16 cellular contexts compared by ENCODE assay signal in genomic region chr5:111948517-111948916, GRCh38.
DNase-seq lines count a peak whose midpoint lies in the region; ATAC-seq and TF ChIP-seq lines count a peak whose summit lies in the region.
"Had no signal": no experiment of that assay in that cellular context is flagged by ENCODE, and none has a peak within 500 bp of the region (broad histone marks: within the 10 kb centered on the region; RNA-seq: fewer than 3 reads in every experiment).

No MANE protein-coding gene starts in this region.

- H3K27ac Mint-ChIP-seq in effector memory CD8-positive, alpha-beta T cell: no peak overlapping the region
- H3K27ac Mint-ChIP-seq: B cell had no signal

- H3K27ac ChIP-seq in PC-3 (ENCODE audit: low read length): peak overlapping the region; percentile 36

- H3K27me3 ChIP-seq in PC-3 (ENCODE audit: low read length): no peaks in the 10 kb centered on the region

- H2AFZ ChIP-seq in PC-3 (ENCODE audit: low read length): no peak overlapping the region

- ATAC-seq in PC-3 (0 out of 2 replicates have a peak, but pooled peaks have one; percentile 40), HG02840 (IDR thresholded peaks at IDR 0.05; ENCODE audit: low FRiP score, unreplicated experiment) (no peak)
- ATAC-seq in effector memory CD8-positive, alpha-beta T cell (replicated peaks): no peak

- peaks cover 6% of the 10 kb centered on the region; the same call in 1 of the 2 replicates for H3K4me1 ChIP-seq in PC-3 (ENCODE audit: insufficient read depth, low read length)

- TF ChIP-seq CTCF in PC-3 (conservative IDR thresholded peaks at IDR 0.05; ENCODE audit: low read depth, low read length) (no peak), epithelial cell of proximal tubule (conservative IDR thresholded peaks at IDR 0.05; ENCODE audit: low read depth, low read length) (no peak)

- H3F3A ChIP-seq in PC-3 (ENCODE audit: low read length, unreplicated experiment): no peaks in the 10 kb centered on the region

- no peak overlapping the region for H3K4me2 ChIP-seq in PC-3 (ENCODE audit: low read length)

- H3K4me3 Mint-ChIP-seq in effector memory CD8-positive, alpha-beta T cell: no peak overlapping the region
- H3K4me3 Mint-ChIP-seq: B cell had no signal

- H3K79me2 ChIP-seq in PC-3 (ENCODE audit: low read length): no peaks in the 10 kb centered on the region

- H3K9me3 ChIP-seq in PC-3 (ENCODE audit: low read length): no peaks in the 10 kb centered on the region

- BruUV-seq in PC-3 (replicated peaks; lab: Mats Ljungman, UMichigan): no TSS peak

- H3K4me3 ChIP-seq in PC-3 (ENCODE audit: low read length) (no peak overlapping the region), epithelial cell of proximal tubule (ENCODE audit: low read depth, low read length) (no peak overlapping the region)

- no peaks in the 10 kb centered on the region for H3K4me1 Mint-ChIP-seq in effector memory CD8-positive, alpha-beta T cell (ENCODE audit: low read depth in 2 of 2)

- H3K9ac ChIP-seq in PC-3 (ENCODE audit: low read length): peak overlapping the region; percentile 14; the same call in 1 of the 2 replicates

- POLR2A ChIA-PET in PC-3 (lab: Charles Lee; ENCODE audit: unreplicated experiment): no interaction called here

- H3K9me2 ChIP-seq in PC-3 (replicated peaks; ENCODE audit: low read length): no peaks in the 10 kb centered on the region

- H3K27me3 Mint-ChIP-seq in effector memory CD8-positive, alpha-beta T cell: no peaks in the 10 kb centered on the region

- intact Hi-C loops in PC-3 (cut with micrococcal nuclease): no loop called here

- H3K36me3 Mint-ChIP-seq in effector memory CD8-positive, alpha-beta T cell (ENCODE audit: insufficient read depth): no peaks in the 10 kb centered on the region

- H4K20me1 ChIP-seq in PC-3 (ENCODE audit: low read length): no peaks in the 10 kb centered on the region

- DNase-seq in AG08396 (ENCODE audit: low spot score) (peak; percentile 33), PC-3 (peak; percentile 41), epithelial cell of proximal tubule (ENCODE audit: low read depth) (peak; percentile 60), myocyte (ENCODE audit: low read depth) (peak; percentile 60), hypothalamus (lab: John Stamatoyannopoulos, UW) (no peak), NCI-H2196 (lab: John Stamatoyannopoulos, UW; ENCODE audit: unreplicated experiment) (no peak)
- no peak for DNase-seq in effector memory CD8-positive, alpha-beta T cell
- DNase-seq: KBM-7, kidney, NCI-H2029 treated with DMSO at 0.1 percent for 48 hours, occipital lobe, OCI-M1, substantia nigra, T1000 had no signal

- CTCF ChIA-PET in PC-3 (lab: Charles Lee): no interaction called here

- H3K36me3 ChIP-seq in PC-3 (ENCODE audit: low read depth, low read length): no peaks in the 10 kb centered on the region

- peaks cover 0 to 1% of the 10 kb centered on the region in 2 donors for H3K9me3 Mint-ChIP-seq in effector memory CD8-positive, alpha-beta T cell

Comparison
In these comparisons a context has a peak if more than half of its experiments do, and no peak if none do; other contexts are left out.
1. DNase-seq: peak in AG08396 (single experiment), PC-3 (single experiment), epithelial cell of proximal tubule (single experiment) and myocyte (single experiment); none in hypothalamus (0 of 51), effector memory CD8-positive, alpha-beta T cell (0 of 3) and NCI-H2196 (single experiment).